In the genomic region with DNA sequence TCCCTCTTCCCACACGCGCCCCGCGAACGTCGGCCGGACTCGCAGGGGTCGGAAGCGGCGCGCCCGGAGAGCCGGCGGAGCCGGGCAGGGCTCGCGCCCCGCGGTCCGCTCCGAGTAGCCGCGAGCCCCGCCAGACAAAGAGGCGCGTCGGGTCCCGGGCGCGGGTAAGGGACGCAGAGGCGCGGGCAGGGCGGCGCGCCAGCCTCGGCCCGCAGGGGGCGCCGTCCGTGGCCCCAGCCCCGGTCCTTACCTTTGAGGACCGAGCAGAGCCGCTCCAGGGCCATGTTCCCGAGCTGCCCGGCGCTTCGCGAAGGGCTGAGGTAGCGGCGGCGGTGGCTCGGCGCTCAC, we compare ENCODE assay signal across 8 cellular contexts. TPM values are rescaled to one million over a fixed set of nuclear protein-coding genes. Genes with fewer than 3 reads are reported as not detected.
DNase-seq lines count a peak whose midpoint lies in the region; ATAC-seq, FAIRE-seq and TF ChIP-seq lines count a peak whose summit lies in the region.

No MANE protein-coding gene starts in this region.

- H3K9ac ChIP-seq in ES-I3 (ENCODE audit: low read depth, low read length): peak overlapping the region; percentile 69
- 0 out of 2 replicates have a peak overlapping the region, but pooled peaks have one; percentile 23 for H3K9ac ChIP-seq in IMR-90 (ENCODE audit: low read depth, low read length)

- H3K9me3 ChIP-seq in ES-I3 (ENCODE audit: control insufficient read depth, insufficient read depth, low read length) (no peaks in the 10 kb centered on the region), IMR-90 (ENCODE audit: control insufficient read depth, insufficient read depth, low read length) (no peaks in the 10 kb centered on the region), pancreas (no peaks in the 10 kb centered on the region), aorta (ENCODE audit: control insufficient read depth, low read length) (no peaks in the 10 kb centered on the region)

- H3K4me3 ChIP-seq in IMR-90 (ENCODE audit: insufficient read depth, low read depth, low read length) (peak overlapping the region; percentile 62), pancreas (peak overlapping the region; percentile 8 to 54 (median 28)), aorta (ENCODE audit: low read length in 2 of 2) (peak overlapping the region; percentile 18 to 62)

- H2AK9ac ChIP-seq in IMR-90 (replicated peaks; ENCODE audit: low read depth, low read length, poor library complexity): peak overlapping the region; percentile 50

- H3K4me1 ChIP-seq in ES-I3 (ENCODE audit: insufficient read depth, low read length) (peaks cover 4% of the 10 kb centered on the region; the same call in 1 of the 2 replicates), IMR-90 (ENCODE audit: control insufficient read depth, insufficient read depth, low read length) (no peaks in the 10 kb centered on the region), pancreas (peaks cover 0 to 14% (median 12%) of the 10 kb centered on the region in 3 donors), aorta (ENCODE audit: control insufficient read depth in 1 of 2, insufficient read depth in 2 of 2, low read length in 2 of 2) (no peaks in the 10 kb centered on the region)

- no peak overlapping the region for H2BK15ac ChIP-seq in IMR-90 (ENCODE audit: low read depth, low read length)

- ATAC-seq in GM21737 (IDR thresholded peaks at IDR 0.05; ENCODE audit: unreplicated experiment): peak; percentile 59
- ATAC-seq in IMR-90 (ENCODE audit: low read depth): peak; percentile 73
- peak; percentile 51 to 63 (median 59) for ATAC-seq in pancreas
- ATAC-seq in aorta (ENCODE audit: low FRiP score): peak; percentile 9

- intact Hi-C loops in IMR-90 (cut with micrococcal nuclease) (loop anchor here (1.0 to 10.0 kb wide), 11 partner anchors 107 to 1489 kb away; partner anchors contain the start of genes ABCC11, ITFG1, LONP2 and PHKB), pancreas (cut with DNase I) (loop anchor here in 1 of 3 donors (5.0 kb wide), 1 partner anchor 909 kb away; no protein-coding TSS in a partner anchor), aorta (cut with DNase I) (loop anchor here (2.0 to 5.0 kb wide), 2 partner anchors 1013 to 1014 kb away; partner anchors contain the start of gene ABCC12 (in 1 of the 2))

- no peaks in the 10 kb centered on the region for H3K27me3 ChIP-seq in IMR-90 (ENCODE audit: control insufficient read depth, insufficient read depth, low read length)
- peaks cover 0 to 6% (median 0%) of the 10 kb centered on the region in 4 donors for H3K27me3 ChIP-seq in pancreas
- no peaks in the 10 kb centered on the region for H3K27me3 ChIP-seq in aorta (ENCODE audit: control insufficient read depth in 1 of 2, insufficient read depth in 2 of 2, low read length in 1 of 2)

- peak overlapping the region; percentile 15; the same call in 1 of the 2 replicates for H3K4me2 ChIP-seq in IMR-90 (ENCODE audit: low read depth, low read length)

- no peaks in the 10 kb centered on the region for H3K9me1 ChIP-seq in IMR-90 (ENCODE audit: insufficient read depth, low read length)

- no peak overlapping the region for H3K18ac ChIP-seq in IMR-90 (ENCODE audit: low read depth, low read length)

- peak; percentile 73 for TF ChIP-seq CTCF in IMR-90 (conservative IDR thresholded peaks at IDR 0.05; ENCODE audit: low read depth, low read length)
- TF ChIP-seq CTCF in pancreas (IDR thresholded peaks at IDR 0.05): peak in 3 of 4 donors; percentile 25 to 35 (median 35)

- no peak overlapping the region for H2BK120ac ChIP-seq in IMR-90 (ENCODE audit: low read depth, low read length)

- peak overlapping the region; percentile 86 for H2AFZ ChIP-seq in IMR-90 (replicated peaks; ENCODE audit: low read length, poor library complexity)

- H3K4ac ChIP-seq in IMR-90 (ENCODE audit: low read depth, low read length): peak overlapping the region; percentile 13; the same call in 1 of the 2 replicates

- H4K20me1 ChIP-seq in IMR-90 (ENCODE audit: insufficient read depth, low read length): no peaks in the 10 kb centered on the region

- H2AK5ac ChIP-seq in IMR-90 (ENCODE audit: low read depth, low read length): no peak overlapping the region

- DNase-seq in IMR-90: peak; percentile 63
- DNase-seq in SHP77 (lab: John Stamatoyannopoulos, UW): peak; percentile 68 to 83
- DNase-seq in activated effector memory CD4-positive, alpha-beta T cell treated with Interleukin-2 at 50 U/mL for 16 hours: peak; percentile 59
- peak; percentile 84 for DNase-seq in germinal center (ENCODE audit: low spot score)
- DNase-seq in pancreas: peak; percentile 4 to 80 (median 47)
- peak; percentile 66 to 77 for DNase-seq in aorta

- peak; percentile 56 for TF ChIP-seq RAD21 in IMR-90 (IDR thresholded peaks at IDR 0.05; ENCODE audit: low read length)

- H4K91ac ChIP-seq in IMR-90 (ENCODE audit: insufficient read depth, low read depth, low read length): no peak overlapping the region

- dilution Hi-C loops in IMR-90 (cut with HindIII; ENCODE audit: low sequenced_read_pairs, unreplicated experiment): no loop called here

- H2BK5ac ChIP-seq in IMR-90 (ENCODE audit: low read depth, low read length, poor library complexity, severe bottlenecking): peak overlapping the region; percentile 11

- no peak overlapping the region for H4K8ac ChIP-seq in IMR-90 (ENCODE audit: low read depth in 2 of 2, low read length in 2 of 2)

- H3K14ac ChIP-seq in IMR-90 (replicated peaks; ENCODE audit: low read depth, low read length): no peak overlapping the region

- TF ChIP-seq POLR2A in IMR-90 (IDR thresholded peaks at IDR 0.05; ENCODE audit: low read depth, low read length): no peak

- CTCF ChIA-PET in IMR-90 (lab: Yijun Ruan, JAX): interaction anchor here (0.8 to 3.7 kb wide), 7 partner anchors 11 to 1021 kb away, joined by 3 to 26 read pairs (median 4); no protein-coding TSS in a partner anchor

- no peak overlapping the region for H3K56ac ChIP-seq in IMR-90 (ENCODE audit: extremely low read depth, insufficient read depth, low read length)

- H3K27ac ChIP-seq in IMR-90 (ENCODE audit: insufficient read depth, low read length) (no peak overlapping the region; the same call in 1 of the 2 replicates), pancreas (no peak overlapping the region), aorta (ENCODE audit: low read depth in 1 of 2, low read length in 2 of 2) (no peak overlapping the region)

- H4K5ac ChIP-seq in IMR-90 (ENCODE audit: low read depth, low read length): no peak overlapping the region

- no peak overlapping the region for H3K23ac ChIP-seq in IMR-90 (ENCODE audit: low read depth, low read length)

- no peak for FAIRE-seq in pancreas (lab: Jason Lieb, UNC)

- no peak overlapping the region for H2BK20ac ChIP-seq in IMR-90 (ENCODE audit: low read depth, low read length)

- 0% methylated on average over 39 of the region's 55 CpGs; no CpG with 5 or more reads in 1 of the 2 experiments for WGBS in IMR-90 (ENCODE audit: extremely low coverage in 2 of 2, insufficient read length in 1 of 2), 2 experiments
- WGBS in pancreas, 2 donors: 2 to 4% methylated on average over 17 to 55 of the region's 55 CpGs
- 0 to 1% methylated on average over 28 to 55 of the region's 55 CpGs for WGBS in aorta, 2 donors

- in situ Hi-C loops in IMR-90 (cut with MboI; ENCODE audit: low sequenced_read_pairs): no loop called here

- BruUV-seq in IMR-90 (replicated peaks; lab: Mats Ljungman, UMichigan): no TSS peak

- H3K79me1 ChIP-seq in IMR-90 (ENCODE audit: low read depth in 1 of 2, low read length in 2 of 2): peaks cover 4 to 17% of the 10 kb centered on the region in 2 experiments

- no peaks in the 10 kb centered on the region for H3K36me3 ChIP-seq in ES-I3 (ENCODE audit: insufficient read depth, low read length)
- H3K36me3 ChIP-seq in IMR-90 (ENCODE audit: control insufficient read depth, insufficient read depth, low read length): no peaks in the 10 kb centered on the region
- no peaks in the 10 kb centered on the region for H3K36me3 ChIP-seq in pancreas
- H3K36me3 ChIP-seq in aorta (ENCODE audit: control insufficient read depth in 1 of 2, insufficient read depth in 2 of 2, low read length in 1 of 2): no peaks in the 10 kb centered on the region

- POLR2A ChIA-PET in IMR-90 (lab: Charles Lee; ENCODE audit: unreplicated experiment): interaction anchor here (0.6 kb wide), 1 partner anchor 135 kb away, joined by 3 read pairs; no protein-coding TSS in a partner anchor

TF ChIP-seq in IMR-90, 13 proteins besides CTCF, POLR2A, EP300 and RAD21:
- TF ChIP-seq MXI1 (IDR thresholded peaks at IDR 0.05; ENCODE audit: borderline replicate concordance, low read depth, low read length): no peak
- TF ChIP-seq, protein P1, sequence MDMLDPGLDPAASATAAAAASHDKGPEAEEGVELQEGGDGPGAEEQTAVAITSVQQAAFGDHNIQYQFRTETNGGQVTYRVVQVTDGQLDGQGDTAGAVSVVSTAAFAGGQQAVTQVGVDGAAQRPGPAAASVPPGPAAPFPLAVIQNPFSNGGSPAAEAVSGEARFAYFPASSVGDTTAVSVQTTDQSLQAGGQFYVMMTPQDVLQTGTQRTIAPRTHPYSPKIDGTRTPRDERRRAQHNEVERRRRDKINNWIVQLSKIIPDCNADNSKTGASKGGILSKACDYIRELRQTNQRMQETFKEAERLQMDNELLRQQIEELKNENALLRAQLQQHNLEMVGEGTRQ (IDR thresholded peaks at IDR 0.05; ENCODE audit: low read depth, low read length): no peak
- no peak for TF ChIP-seq RFX5 (IDR thresholded peaks at IDR 0.05; ENCODE audit: low read depth, low read length)
- TF ChIP-seq CHD1 (IDR thresholded peaks at IDR 0.05; ENCODE audit: low read depth, low read length): no peak
- TF ChIP-seq CEBPB (IDR thresholded peaks at IDR 0.05; ENCODE audit: low read depth, low read length): no peak
- no peak for TF ChIP-seq FOS (IDR thresholded peaks at IDR 0.05; ENCODE audit: low read depth, low read length)
- peak; percentile 9 for TF ChIP-seq RCOR1 (IDR thresholded peaks at IDR 0.05; ENCODE audit: insufficient replicate concordance, low read length)
- TF ChIP-seq MAZ (IDR thresholded peaks at IDR 0.05; ENCODE audit: borderline replicate concordance, low read depth, low read length): peak; percentile 8; the same call in 1 of the 2 replicates
- TF ChIP-seq SMC3 (IDR thresholded peaks at IDR 0.05; ENCODE audit: low read depth, low read length): peak; percentile 52
- TF ChIP-seq BHLHE40 (IDR thresholded peaks at IDR 0.05; ENCODE audit: low read depth, low read length): no peak

RNA-seq across cellular contexts. Expression of gene NETO2, which starts 0.4 kb away (rescaled TPM):
- total RNA-seq in IMR-90 (2012; rRNA removed) (31.4 and 39.3 TPM in 2 replicates), pancreas (1 to 10 TPM in 3 of 6 donors, under 1 TPM in 3; 0.12 to 2.9 (median 1.1) TPM), aorta (1 to 10 TPM; 2.0 to 2.1 TPM)
- polyA plus RNA-seq in IMR-90 (2012; rRNA removed) (38.5 and 40.7 TPM in 2 replicates), pancreas (under 1 TPM; 0.15 to 0.54 TPM), aorta (1 to 10 TPM; 1.2 to 3.4 TPM)
- polyA plus RNA-seq in IMR-90 (2012; cell fraction: cytosol; rRNA removed): 14.6 and 15.3 TPM in 2 replicates
- 9.6 and 34.3 TPM in 2 replicates for polyA plus RNA-seq in IMR-90 (2012; cell fraction: nucleus; rRNA removed; ENCODE audit: low replicate concordance)

Comparison
In these comparisons a context has a peak if more than half of its experiments do, and no peak if none do; other contexts are left out.
1. ATAC-seq: peak in every context shown above with its lines; median percentile 73 in IMR-90; 59 in GM21737; 59 in pancreas; 9 in aorta.